Comparison of ENCODE assay signal across 12 cellular contexts in the genomic region with DNA sequence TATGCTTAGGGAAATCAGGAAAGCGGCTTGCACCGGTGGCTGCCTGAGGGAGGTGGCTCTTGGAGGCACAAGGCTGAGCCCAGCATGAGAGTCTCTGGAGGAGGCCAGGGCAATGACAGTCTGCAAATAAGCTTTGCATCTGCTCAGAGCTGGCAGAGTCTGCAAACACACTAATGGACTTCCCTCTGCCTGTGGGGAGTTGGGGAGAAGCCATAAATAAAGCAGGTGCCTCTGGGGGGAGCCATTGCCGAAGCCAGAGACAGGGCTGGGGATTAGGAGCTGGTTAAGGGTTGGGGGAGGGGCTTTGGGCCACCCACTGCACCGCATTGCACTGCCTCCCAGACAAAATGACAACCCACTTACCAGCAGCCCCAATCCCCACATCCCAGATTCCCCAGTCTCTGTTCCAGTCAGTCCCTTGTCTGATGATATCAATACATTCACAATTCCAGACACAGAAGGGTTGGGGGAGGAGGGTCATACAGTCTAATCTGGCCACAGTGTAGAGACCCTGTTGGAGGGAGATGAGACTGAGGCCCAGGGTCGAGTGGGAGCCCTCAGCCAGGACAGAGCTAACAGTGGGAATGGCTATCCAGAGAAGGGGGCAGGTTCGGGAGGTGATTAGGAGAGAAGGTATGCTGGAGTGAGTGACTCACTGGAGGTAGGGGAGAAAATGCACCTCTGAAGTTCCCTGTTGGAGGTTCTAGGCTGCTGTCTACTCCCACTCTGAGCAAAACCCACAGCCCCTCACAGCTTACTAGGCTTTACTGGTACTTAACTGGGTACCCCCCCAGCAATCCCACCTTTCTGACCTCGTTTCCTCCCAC.
DNase-seq lines count a peak whose midpoint lies in the region; ATAC-seq and TF ChIP-seq lines count a peak whose summit lies in the region.
"Had no signal": no experiment of that assay in that cellular context is flagged by ENCODE, and none has a peak within 500 bp of the region (broad histone marks: within the 10 kb centered on the region; RNA-seq: fewer than 3 reads in every experiment).

No MANE protein-coding gene starts in this region.

- no peak for ATAC-seq in GM19351 (IDR thresholded peaks at IDR 0.05; ENCODE audit: unreplicated experiment)

- H3K4me1 ChIP-seq in tibial artery = no peaks in the 10 kb centered on the region
- H3K4me1 ChIP-seq: uterus had no signal

- in situ Hi-C loops in GM13976 (cut with MboI; ENCODE audit: low sequenced_read_pairs, unreplicated experiment) = no loop called here

- TF ChIP-seq CTCF in GM13976 (IDR thresholded peaks at IDR 0.05; ENCODE audit: borderline replicate concordance, control extremely low read depth, extremely low read depth, insufficient read depth, missing control alignments) (peak; percentile 25), tibial artery (IDR thresholded peaks at IDR 0.05) (no peak)

- H3K9me3 ChIP-seq in tibial artery = no peaks in the 10 kb centered on the region
- H3K9me3 ChIP-seq: uterus had no signal

- DNase-seq in 8988T (peak; percentile 59), GM13976 (ENCODE audit: low spot score) (no peak), NCI-H226 (peak; percentile 32), cerebellar cortex (ENCODE audit: low spot score) (peak; percentile 52), tibial artery (no peak), globus pallidus (ENCODE audit: low spot score) (no peak)
- no peak for DNase-seq in activated CD4-positive, CD25-positive, alpha-beta regulatory T cell treated with anti-CD3 and anti-CD28 coated beads, Interleukin-2, amount 50 U/mL, for 72 hours
- DNase-seq: activated CD4-positive, alpha-beta T cell treated with anti-CD3 and anti-CD28 coated beads, Interleukin-2, amount 50 U/mL, for 48 hours; CD8-positive, alpha-beta memory T cell; uterus had no signal

- intact Hi-C loops in tibial artery (cut with DNase I; ENCODE audit: low total_unique reads) = no loop called here

- no peak overlapping the region for H3K27ac ChIP-seq in tibial artery
- H3K27ac ChIP-seq: uterus had no signal

- H3K4me3 ChIP-seq in tibial artery = no peak overlapping the region
- H3K4me3 ChIP-seq: smooth muscle cell, uterus had no signal

- no peaks in the 10 kb centered on the region for H3K36me3 ChIP-seq in tibial artery
- H3K36me3 ChIP-seq: uterus had no signal

- peaks cover 0 to 58% of the 10 kb centered on the region in 2 donors for H3K27me3 ChIP-seq in tibial artery

Comparison
In these comparisons a context has a peak if more than half of its experiments do, and no peak if none do; other contexts are left out.
1. DNase-seq: peak in 8988T (single experiment), NCI-H226 (single experiment) and cerebellar cortex (single experiment); none in GM13976 (single experiment), tibial artery (0 of 2), activated CD4-positive, CD25-positive, alpha-beta regulatory T cell treated with anti-CD3 and anti-CD28 coated beads, Interleukin-2, amount 50 U/mL, for 72 hours (single experiment) and globus pallidus (single experiment).